Comparison of ENCODE assay signal across 25 cellular contexts in genomic region chr3:58474967-58475578, GRCh38. TPM values are rescaled to one million over a fixed set of nuclear protein-coding genes. Genes with fewer than 3 reads are reported as not detected.
A peak's percentile ranks its signal among the peaks of the same experiment; 100 is the strongest.
DNase-seq lines count a peak whose midpoint lies in the region; ATAC-seq, FAIRE-seq and TF ChIP-seq lines count a peak whose summit lies in the region.
"Had no signal": no experiment of that assay in that cellular context is flagged by ENCODE, and none has a peak within 500 bp of the region (broad histone marks: within the 10 kb centered on the region; RNA-seq: fewer than 3 reads in every experiment).

No MANE protein-coding gene starts in this region.

- H4K91ac ChIP-seq in trophoblast cell (ENCODE audit: low read depth, low read length) = no peak overlapping the region

- H3K27me3 ChIP-seq in BLaER1 = no peaks in the 10 kb centered on the region
- no peaks in the 10 kb centered on the region for H3K27me3 ChIP-seq in GM12878 (replicated peaks in 1 of 2; ENCODE audit: control insufficient read depth in 2 of 2, insufficient read depth in 2 of 2, low read length in 1 of 2)
- no peaks in the 10 kb centered on the region for H3K27me3 ChIP-seq in trophoblast cell (ENCODE audit: insufficient read depth, low read length)
- H3K27me3 ChIP-seq in SK-N-SH (ENCODE audit: insufficient read depth) = no peaks in the 10 kb centered on the region
- H3K27me3 ChIP-seq: ascending aorta, upper lobe of right lung had no signal

- FAIRE-seq in GM12878 (lab: Jason Lieb, UNC) = peak; percentile 44
- FAIRE-seq: D721Med, endothelial cell of umbilical vein, kidney had no signal

- no peak for TF ChIP-seq RAD21 in GM12878 (IDR thresholded peaks at IDR 0.05; ENCODE audit: insufficient read depth, low read depth, low read length)
- no peak for TF ChIP-seq RAD21 in SK-N-SH (IDR thresholded peaks at IDR 0.05; ENCODE audit: low read length)

- H3K4me3 ChIP-seq in BLaER1 (no peak overlapping the region), GM12878 (no peak overlapping the region), trophoblast cell (ENCODE audit: low read depth, low read length) (no peak overlapping the region), SK-N-SH (ENCODE audit: low read depth in 2 of 2, low read length in 1 of 2) (no peak overlapping the region)
- H3K4me3 ChIP-seq: ascending aorta, prostate gland, upper lobe of right lung had no signal

- H3K27me3 Mint-ChIP-seq in IgD-negative memory B cell (no peaks in the 10 kb centered on the region), nephron (ENCODE audit: low read depth) (peaks cover 6% of the 10 kb centered on the region)
- H3K27me3 Mint-ChIP-seq: activated CD4-positive, alpha-beta memory T cell treated with anti-CD3 and anti-CD28 coated beads for 36 hours; activated naive CD8-positive, alpha-beta T cell; activated T-helper 17 cell treated with anti-CD3 and anti-CD28 coated beads, Interleukin-2, amount 50 U/mL, for 72 hours had no signal

- CTCF ChIA-PET in GM12878 (lab: Yijun Ruan, JAX) (interaction anchor here (2.8 kb wide), 1 partner anchor 11 kb away, joined by 10 read pairs; no protein-coding TSS in a partner anchor), SK-N-SH (lab: Yijun Ruan, JAX) (no interaction called here)

- no peaks in the 10 kb centered on the region for H3K79me1 ChIP-seq in trophoblast cell (ENCODE audit: low read length)

- H3K36me3 ChIP-seq in BLaER1 = no peaks in the 10 kb centered on the region
- H3K36me3 ChIP-seq in GM12878 (ENCODE audit: control insufficient read depth in 2 of 2, insufficient read depth in 2 of 2, low read length in 1 of 2) = no peaks in the 10 kb centered on the region
- H3K36me3 ChIP-seq in trophoblast cell (ENCODE audit: control insufficient read depth in 1 of 2, insufficient read depth in 2 of 2, low read length in 2 of 2) = no peaks in the 10 kb centered on the region
- H3K36me3 ChIP-seq in SK-N-SH (replicated peaks in 1 of 2; ENCODE audit: control insufficient read depth in 1 of 2, insufficient read depth in 2 of 2, low read length in 1 of 2) = no peaks in the 10 kb centered on the region
- H3K36me3 ChIP-seq: ascending aorta, neutrophil, prostate gland, upper lobe of right lung had no signal

- peaks cover 19 to 24% (median 24%) of the 10 kb centered on the region in 3 donors for H3K4me1 Mint-ChIP-seq in IgD-negative memory B cell
- H3K4me1 Mint-ChIP-seq in nephron = peaks cover 32% of the 10 kb centered on the region

- H4K20me1 ChIP-seq in BLaER1 (no peaks in the 10 kb centered on the region), GM12878 (ENCODE audit: control insufficient read depth, insufficient read depth) (no peaks in the 10 kb centered on the region), SK-N-SH (ENCODE audit: insufficient read depth) (no peaks in the 10 kb centered on the region)

- H3K23ac ChIP-seq in trophoblast cell (ENCODE audit: low read length) = no peak overlapping the region

- H4K12ac ChIP-seq in trophoblast cell (ENCODE audit: low read depth, low read length) = no peak overlapping the region

- intact Hi-C loops in GM12878 (cut with micrococcal nuclease; ENCODE audit: unreplicated experiment) = no loop called here

- in situ Hi-C loops in GM12878 (cut with MboI) = no loop called here

- ATAC-seq in GM12878 = no peak
- no peak for ATAC-seq in HG03139 (IDR thresholded peaks at IDR 0.05; ENCODE audit: unreplicated experiment)
- no peak for ATAC-seq in GM21381 (IDR thresholded peaks at IDR 0.05; ENCODE audit: unreplicated experiment)
- ATAC-seq: activated T-helper 17 cell treated with anti-CD3 and anti-CD28 coated beads, Interleukin-2, amount 50 U/mL, for 72 hours had no signal

- no peak for TF ChIP-seq EP300 in GM12878 (IDR thresholded peaks at IDR 0.05; ENCODE audit: borderline replicate concordance in 1 of 2, control insufficient read depth in 1 of 2, low read depth in 2 of 2, low read length in 2 of 2)
- TF ChIP-seq EP300 in SK-N-SH (IDR thresholded peaks at IDR 0.05; ENCODE audit: borderline replicate concordance in 1 of 2, low read depth in 1 of 2, low read length in 1 of 2) = no peak

- no peak overlapping the region for H4K8ac ChIP-seq in trophoblast cell (ENCODE audit: low read depth, low read length)

- RAD21 ChIA-PET in GM12878 (lab: Charles Lee; ENCODE audit: unreplicated experiment) = no interaction called here

- H3K4me1 ChIP-seq in BLaER1 (peaks cover 21% of the 10 kb centered on the region), GM12878 (ENCODE audit: control insufficient read depth, insufficient read depth, low read length) (peaks cover 6% of the 10 kb centered on the region; the same call in 1 of the 2 replicates), trophoblast cell (ENCODE audit: control insufficient read depth in 1 of 2, insufficient read depth in 2 of 2, low read length in 2 of 2) (peaks cover 0 to 3% of the 10 kb centered on the region in 2 experiments), SK-N-SH (ENCODE audit: control insufficient read depth in 1 of 2, insufficient read depth in 2 of 2, low read depth in 1 of 2, low read length in 1 of 2) (peaks cover 5 to 11% of the 10 kb centered on the region in 2 experiments; a peak in 3 of 4 replicates)
- H3K4me1 ChIP-seq: ascending aorta, prostate gland had no signal

- no peak overlapping the region for H3K4ac ChIP-seq in trophoblast cell (ENCODE audit: low read depth, low read length)

- H3K9ac ChIP-seq in BLaER1 (no peak overlapping the region; the same call in 1 of the 2 replicates), GM12878 (ENCODE audit: control insufficient read depth, insufficient read depth, low read length) (no peak overlapping the region), trophoblast cell (ENCODE audit: low read length) (no peak overlapping the region), SK-N-SH (no peak overlapping the region)

- WGBS in GM12878 (ENCODE audit: insufficient coverage, insufficient replicate concordance, low lambda C conversion rate, missing lambda C conversion rate) = 0% methylated on average over 3 of the region's 3 CpGs
- no CpG with 5 or more reads among the region's 3 CpGs for WGBS in trophoblast cell (ENCODE audit: extremely low coverage, insufficient coverage, insufficient read length)
- WGBS in SK-N-SH (ENCODE audit: low lambda C conversion rate) = 84% methylated on average over 3 of the region's 3 CpGs

- no peaks in the 10 kb centered on the region for H3F3A ChIP-seq in SK-N-SH (replicated peaks; ENCODE audit: insufficient read depth)

- SMC1A ChIA-PET in GM12878 (lab: Charles Lee; ENCODE audit: uncharacterized antibody, unreplicated experiment) = interaction anchor here (0.6 kb wide), 1 partner anchor 38 kb away, joined by 3 read pairs; no protein-coding TSS in a partner anchor

- no peak overlapping the region for H2BK120ac ChIP-seq in trophoblast cell (ENCODE audit: insufficient read depth, low read length, poor library complexity)

- peak overlapping the region; percentile 71 for H3K4me2 ChIP-seq in BLaER1
- H3K4me2 ChIP-seq in GM12878 (ENCODE audit: control insufficient read depth, insufficient read depth) = no peak overlapping the region
- no peak overlapping the region for H3K4me2 ChIP-seq in trophoblast cell (ENCODE audit: low read length)
- no peak overlapping the region for H3K4me2 ChIP-seq in SK-N-SH

- H3K27ac ChIP-seq in BLaER1 = no peak overlapping the region
- H3K27ac ChIP-seq in GM12878 (ENCODE audit: control insufficient read depth, insufficient read depth) = no peak overlapping the region
- H3K27ac ChIP-seq in trophoblast cell (ENCODE audit: low read depth, low read length) = no peak overlapping the region
- H3K27ac ChIP-seq in SK-N-SH (ENCODE audit: low read depth in 2 of 2, low read length in 1 of 2) = no peak overlapping the region
- H3K27ac ChIP-seq: ascending aorta, neutrophil, prostate gland, upper lobe of right lung had no signal

- H3K9me3 ChIP-seq in BLaER1 = peaks cover 13% of the 10 kb centered on the region
- H3K9me3 ChIP-seq in GM12878 (replicated peaks; ENCODE audit: control insufficient read depth, insufficient read depth, low read length) = no peaks in the 10 kb centered on the region; the same call in 2 of the 3 replicates
- no peaks in the 10 kb centered on the region for H3K9me3 ChIP-seq in trophoblast cell (ENCODE audit: insufficient read depth, low read depth, low read length)
- H3K9me3 ChIP-seq in SK-N-SH = no peaks in the 10 kb centered on the region
- H3K9me3 ChIP-seq: ascending aorta, neutrophil, prostate gland, upper lobe of right lung had no signal

- no peak for DNase-seq in GM12878 (ENCODE audit: low read depth, low spot score)
- no peak for DNase-seq in trophoblast cell
- no peak for DNase-seq in SK-N-SH
- DNase-seq: activated CD4-positive, alpha-beta memory T cell treated with anti-CD3 and anti-CD28 coated beads for 36 hours; activated CD4-positive, CD25-positive, alpha-beta regulatory T cell; activated CD8-positive, alpha-beta memory T cell treated with anti-CD3 and anti-CD28 coated beads, Interleukin-2, amount 50 U/mL, for 48 hours; central memory CD4-positive, alpha-beta T cell; kidney; NCI-H187 treated with DMSO at 0.1 percent for 48 hours; NCI-H2227 treated with DMSO at 0.1 percent for 48 hours; stimulated activated CD8-positive, alpha-beta memory T cell treated with anti-CD3 and anti-CD28 coated beads, Interleukin-4, amount 100 ng/mL, for 48 hours; T1000; upper lobe of right lung had no signal

- H3K18ac ChIP-seq in trophoblast cell (ENCODE audit: low read length) = no peak overlapping the region

- no peak for TF ChIP-seq CTCF in GM12878 (IDR thresholded peaks at IDR 0.05 in 2 of 3, conservative IDR thresholded peaks at IDR 0.05 in 1 of 3; ENCODE audit: control insufficient read depth in 2 of 3, extremely low read depth in 1 of 3, insufficient read depth in 1 of 3, low read depth in 3 of 3, low read length in 3 of 3)
- TF ChIP-seq CTCF in nephron (IDR thresholded peaks at IDR 0.05; ENCODE audit: unreplicated experiment in 3 of 3) = no peak
- TF ChIP-seq CTCF in SK-N-SH (IDR thresholded peaks at IDR 0.05) = no peak

- H3K79me2 ChIP-seq in GM12878 (ENCODE audit: control insufficient read depth, insufficient read depth, low read length) (no peaks in the 10 kb centered on the region), trophoblast cell (ENCODE audit: control insufficient read depth, insufficient read depth, low read length, poor library complexity) (no peaks in the 10 kb centered on the region), SK-N-SH (ENCODE audit: insufficient read depth) (no peaks in the 10 kb centered on the region)

- no peak overlapping the region for H3K14ac ChIP-seq in trophoblast cell (ENCODE audit: low read length)

- peak overlapping the region; percentile 3 to 79 (median 28) for H3K27ac Mint-ChIP-seq in IgD-negative memory B cell
- H3K27ac Mint-ChIP-seq in nephron = peak overlapping the region in 2 of 3 experiments; percentile 0 to 3
- H3K27ac Mint-ChIP-seq: activated CD4-positive, alpha-beta memory T cell treated with anti-CD3 and anti-CD28 coated beads for 36 hours; activated naive CD8-positive, alpha-beta T cell; activated T-helper 17 cell treated with anti-CD3 and anti-CD28 coated beads, Interleukin-2, amount 50 U/mL, for 72 hours had no signal

- peak overlapping the region; percentile 1 to 91 (median 34) for H3K4me3 Mint-ChIP-seq in IgD-negative memory B cell
- no peak overlapping the region for H3K4me3 Mint-ChIP-seq in nephron
- H3K4me3 Mint-ChIP-seq: activated CD4-positive, alpha-beta memory T cell treated with anti-CD3 and anti-CD28 coated beads for 36 hours; activated naive CD8-positive, alpha-beta T cell; activated T-helper 17 cell treated with anti-CD3 and anti-CD28 coated beads, Interleukin-2, amount 50 U/mL, for 72 hours had no signal

- H2AFZ ChIP-seq in GM12878 (ENCODE audit: control insufficient read depth, low read depth, low read length) (no peak overlapping the region), trophoblast cell (ENCODE audit: insufficient read depth, low read length, poor library complexity) (no peak overlapping the region), SK-N-SH (ENCODE audit: low read depth) (no peak overlapping the region)

- H2BK5ac ChIP-seq in trophoblast cell (ENCODE audit: low read depth, low read length, poor library complexity) = no peak overlapping the region

- H2BK12ac ChIP-seq in trophoblast cell (ENCODE audit: low read length) = no peak overlapping the region

- peaks cover 3% of the 10 kb centered on the region for H3K36me3 Mint-ChIP-seq in IgD-negative memory B cell
- peaks cover 3% of the 10 kb centered on the region for H3K36me3 Mint-ChIP-seq in nephron (ENCODE audit: low read depth)
- H3K36me3 Mint-ChIP-seq: activated CD4-positive, alpha-beta memory T cell treated with anti-CD3 and anti-CD28 coated beads for 36 hours had no signal

- no peaks in the 10 kb centered on the region for H3K9me2 ChIP-seq in SK-N-SH

- peaks cover 0 to 3% (median 0%) of the 10 kb centered on the region in 3 donors for H3K9me3 Mint-ChIP-seq in IgD-negative memory B cell
- peaks cover 4% of the 10 kb centered on the region for H3K9me3 Mint-ChIP-seq in nephron
- H3K9me3 Mint-ChIP-seq: activated CD4-positive, alpha-beta memory T cell treated with anti-CD3 and anti-CD28 coated beads for 36 hours; activated T-helper 17 cell treated with anti-CD3 and anti-CD28 coated beads, Interleukin-2, amount 50 U/mL, for 72 hours had no signal

- no peak for TF ChIP-seq POLR2A in GM12878 (IDR thresholded peaks at IDR 0.05; ENCODE audit: low read depth, low read length)

- H2AK5ac ChIP-seq in trophoblast cell (ENCODE audit: low read length) = no peak overlapping the region

- BruUV-seq in GM12878 (replicated peaks; lab: Mats Ljungman, UMichigan) = no TSS peak

- POLR2A ChIA-PET in GM12878 (lab: Charles Lee) = no interaction called here
- POLR2A ChIA-PET in SK-N-SH (lab: Yijun Ruan, JAX) = no interaction called here

RNA-seq across cellular contexts. Expression of gene KCTD6, which starts 16.8 kb away (rescaled TPM):
- polyA plus RNA-seq in IgD-negative memory B cell = 15.5 TPM
- total RNA-seq in GM12878 (2013; cell fraction: nucleolus; rRNA removed) = 14.7 and 18.0 TPM in 2 replicates
- total RNA-seq in GM12878 (2014; rRNA removed) = 6.7 and 8.8 TPM in 2 replicates
- total RNA-seq in GM12878 (2014; rRNA removed; fragmentation: Illumina TruSeq; extraction: Trizol) = 9.0 and 10.6 TPM in 2 replicates
- total RNA-seq in GM12878 (2021) = 5.2 and 5.8 TPM in 2 replicates
- 2.3 TPM for polyA plus RNA-seq in GM12878 (2011; ENCODE audit: low read depth)
- polyA plus RNA-seq in GM12878 (2011; rRNA removed) = 10.3 and 12.0 TPM in 2 replicates
- polyA plus RNA-seq in GM12878 (2011; cell fraction: cytosol; rRNA removed) = 4.8 and 6.5 TPM in 2 replicates
- polyA plus RNA-seq in GM12878 (2011; cell fraction: nucleus; rRNA removed) = 5.1 and 6.1 TPM in 2 replicates
- polyA plus RNA-seq in GM12878 (2012) = 2.2 and 3.3 TPM in 2 replicates
- 10.7 and 13.1 TPM in 2 replicates for polyA plus RNA-seq in GM12878 (2014; fragmentation: Illumina TruSeq; extraction: Trizol)
- polyA plus RNA-seq in GM12878 (2014; fragmentation: Nextera tagmentation; extraction: Ambion mirVana) = 1 to 10 TPM; 9.1 to 9.4 TPM
- polyA plus RNA-seq in GM12878 (2014; rRNA removed) = 7.5 and 8.2 TPM in 2 replicates
- polyA plus RNA-seq in GM12878 (2016; fragmentation: Nextera tagmentation; extraction: Ambion mirVana) = 1 to 10 TPM; 6.1 to 8.4 TPM
- 5.5 and 6.1 TPM in 2 replicates for polyA minus RNA-seq in GM12878 (2011; rRNA and poly(A)+ RNA removed)
- 2.1 and 2.5 TPM in 2 replicates for polyA minus RNA-seq in GM12878 (2011; cell fraction: cytosol; rRNA and poly(A)+ RNA removed)
- polyA minus RNA-seq in GM12878 (2011; cell fraction: nucleus; rRNA and poly(A)+ RNA removed) = 5.7 and 11.7 TPM in 2 replicates
- 8.6 and 9.5 TPM in 2 replicates for polyA plus RNA-seq in trophoblast cell (2013)
- 7.8 and 10.1 TPM in 2 replicates for polyA plus RNA-seq in SK-N-SH (2012; rRNA removed)
- 10.4 and 10.8 TPM in 2 replicates for polyA plus RNA-seq in SK-N-SH (2012; cell fraction: cytosol; rRNA removed)
- 5.2 and 11.5 TPM in 2 replicates for polyA plus RNA-seq in SK-N-SH (2012; cell fraction: nucleus; rRNA removed)

RNA-seq across cellular contexts. Expression of gene PDHB, which starts 41.4 kb away (rescaled TPM):
- polyA plus RNA-seq in IgD-negative memory B cell (85.8 TPM), GM12878 (2011; rRNA removed) (92.2 and 121 TPM in 2 replicates), GM12878 (2014; fragmentation: Illumina TruSeq; extraction: Trizol) (76.5 and 84.2 TPM in 2 replicates), GM12878 (2014; fragmentation: Nextera tagmentation; extraction: Ambion mirVana) (100 to 1,000 TPM; 167 to 224 TPM), GM12878 (2014; rRNA removed) (68.3 and 94.2 TPM in 2 replicates), GM12878 (2016; fragmentation: Nextera tagmentation; extraction: Ambion mirVana) (100 to 1,000 TPM; 120 to 123 TPM), SK-N-SH (2012; rRNA removed) (87.5 and 94.7 TPM in 2 replicates)
- total RNA-seq in GM12878 (2013; cell fraction: nucleolus; rRNA removed) = 50.9 and 55.7 TPM in 2 replicates
- total RNA-seq in GM12878 (2014; rRNA removed) (68.6 and 83.4 TPM in 2 replicates), GM12878 (2014; rRNA removed; fragmentation: Illumina TruSeq; extraction: Trizol) (83.2 and 85.3 TPM in 2 replicates), GM12878 (2021) (62.9 and 65.5 TPM in 2 replicates)
- 32.4 TPM for polyA plus RNA-seq in GM12878 (2011; ENCODE audit: low read depth)
- polyA plus RNA-seq in GM12878 (2011; cell fraction: cytosol; rRNA removed) = 48.6 and 54.9 TPM in 2 replicates
- 33.9 and 44.6 TPM in 2 replicates for polyA plus RNA-seq in GM12878 (2011; cell fraction: nucleus; rRNA removed)
- 38.7 and 47.0 TPM in 2 replicates for polyA plus RNA-seq in GM12878 (2012)
- polyA minus RNA-seq in GM12878 (2011; rRNA and poly(A)+ RNA removed) = 36.3 and 42.7 TPM in 2 replicates
- polyA minus RNA-seq in GM12878 (2011; cell fraction: cytosol; rRNA and poly(A)+ RNA removed) = 13.9 and 20.2 TPM in 2 replicates
- 18.6 and 28.8 TPM in 2 replicates for polyA minus RNA-seq in GM12878 (2011; cell fraction: nucleus; rRNA and poly(A)+ RNA removed)
- polyA plus RNA-seq in trophoblast cell (2013) = 72.4 and 74.4 TPM in 2 replicates
- polyA plus RNA-seq in SK-N-SH (2012; cell fraction: cytosol; rRNA removed) = 107 and 129 TPM in 2 replicates
- 32.1 and 63.2 TPM in 2 replicates for polyA plus RNA-seq in SK-N-SH (2012; cell fraction: nucleus; rRNA removed)

Comparison
In these comparisons a context has a peak if more than half of its experiments do, and no peak if none do; other contexts are left out.
1. H3K4me3 Mint-ChIP-seq: peak in IgD-negative memory B cell (4 of 4); none in nephron (0 of 3).